26 cellular contexts compared by ENCODE assay signal in genomic region chr10:132209130-132209529, GRCh38. TPM values are rescaled to one million over a fixed set of nuclear protein-coding genes. Genes with fewer than 3 reads are reported as not detected.
DNase-seq lines count a peak whose midpoint lies in the region; ATAC-seq and TF ChIP-seq lines count a peak whose summit lies in the region.
"Had no signal": no experiment of that assay in that cellular context is flagged by ENCODE, and none has a peak within 500 bp of the region (broad histone marks: within the 10 kb centered on the region; RNA-seq: fewer than 3 reads in every experiment).

No MANE protein-coding gene starts in this region.

- no peak for ATAC-seq in activated naive CD4-positive, alpha-beta T cell treated with anti-CD3 and anti-CD28 coated beads, Interleukin-2, amount 50 U/mL, for 72 hours
- no peak for ATAC-seq in GM21786 (IDR thresholded peaks at IDR 0.05; ENCODE audit: unreplicated experiment)
- ATAC-seq: mucosa of descending colon had no signal

- no peak overlapping the region for H3K4me3 Mint-ChIP-seq in chondrocyte (ENCODE audit: unreplicated experiment)
- H3K4me3 Mint-ChIP-seq: neural progenitor cell, type B pancreatic cell had no signal

- peak overlapping the region in 10 of 11 experiments; percentile 36 to 96 (median 80); a peak in 19 of 22 replicates for H3K4me2 ChIP-seq in BLaER1 treated with 17β-estradiol and CSF1 and Interleukin-3, amounts not matched to agents 10 nM and 100 nM
- H3K4me2 ChIP-seq: neural progenitor cell, smooth muscle cell had no signal

- H3K4me3 ChIP-seq in BLaER1 treated with 17β-estradiol and CSF1 and Interleukin-3, amounts not matched to agents 10 nM and 100 nM: no peak overlapping the region
- H3K4me3 ChIP-seq in colonic mucosa: no peak overlapping the region
- H3K4me3 ChIP-seq: mucosa of descending colon, neural progenitor cell, prostate gland, smooth muscle cell had no signal

- peak overlapping the region in 1 of 11 experiments; percentile 32; a peak in 1 of 22 replicates for H3K27ac ChIP-seq in BLaER1 treated with 17β-estradiol and CSF1 and Interleukin-3, amounts not matched to agents 10 nM and 100 nM
- no peak overlapping the region for H3K27ac ChIP-seq in colonic mucosa
- H3K27ac ChIP-seq: HL-60, neural progenitor cell, prostate gland had no signal

- TF ChIP-seq CTCF in chondrocyte (IDR thresholded peaks at IDR 0.05): no peak
- TF ChIP-seq CTCF in colonic mucosa (IDR thresholded peaks at IDR 0.05): no peak

- H3K27me3 ChIP-seq in BLaER1 treated with 17β-estradiol and CSF1 and Interleukin-3, amounts not matched to agents 10 nM and 100 nM: peaks cover 0 to 21% (median 0%) of the 10 kb centered on the region in 11 experiments; a peak in 5 of 22 replicates
- H3K27me3 ChIP-seq in colonic mucosa: no peaks in the 10 kb centered on the region
- H3K27me3 ChIP-seq: BE2C, neural progenitor cell had no signal

- H3K4me1 Mint-ChIP-seq in chondrocyte (ENCODE audit: low read depth): peaks cover 9% of the 10 kb centered on the region
- H3K4me1 Mint-ChIP-seq: neural progenitor cell had no signal

- DNase-seq in M059J (ENCODE audit: low read depth): peak; percentile 59
- no peak for DNase-seq in chondrocyte (ENCODE audit: low spot score)
- DNase-seq in myocyte (ENCODE audit: low read depth): peak; percentile 53
- DNase-seq in colonic mucosa: no peak
- no peak for DNase-seq in activated naive CD4-positive, alpha-beta T cell treated with anti-CD3 and anti-CD28 coated beads, Interleukin-2, amount 50 U/mL, for 72 hours (ENCODE audit: low spot score in 2 of 2)
- DNase-seq in NOMO-1 treated with dmso at 0.1 percent for 144 hours (lab: John Stamatoyannopoulos, UW; ENCODE audit: unreplicated experiment): no peak
- DNase-seq: activated CD4-positive, alpha-beta T cell treated with anti-CD3 and anti-CD28 coated beads, Interleukin-2, amount 50 U/mL, for 48 hours; activated T-cell treated with anti-CD3 and anti-CD28 coated beads for 4 hours; amygdala; BE2C; cerebellar nuclear complex; effector CD4-positive, alpha-beta T cell; erythroblast; NCI-H1694; NCI-H748 treated with DMSO at 0.1 percent for 48 hours; OCI-M1; stimulated activated CD4-positive, alpha-beta T cell treated with anti-CD3 and anti-CD28 coated beads, Interleukin-2, amount 100 ng/mL, for 48 hours; T-helper 2 cell had no signal

- H3K9me3 Mint-ChIP-seq in chondrocyte (ENCODE audit: low read depth): peaks cover 6% of the 10 kb centered on the region
- peaks cover 6 to 7% of the 10 kb centered on the region in 2 donors for H3K9me3 Mint-ChIP-seq in activated naive CD4-positive, alpha-beta T cell treated with anti-CD3 and anti-CD28 coated beads, Interleukin-2, amount 50 U/mL, for 72 hours

- peaks cover 25 to 75% (median 57%) of the 10 kb centered on the region in 10 experiments for H3K4me1 ChIP-seq in BLaER1 treated with 17β-estradiol and CSF1 and Interleukin-3, amounts not matched to agents 10 nM and 100 nM
- H3K4me1 ChIP-seq in colonic mucosa: no peaks in the 10 kb centered on the region
- H3K4me1 ChIP-seq: BE2C, neural progenitor cell, prostate gland had no signal

- no peaks in the 10 kb centered on the region for H3K27me3 Mint-ChIP-seq in chondrocyte (ENCODE audit: low read depth)
- H3K27me3 Mint-ChIP-seq: type B pancreatic cell had no signal

- peaks cover 0 to 49% (median 26%) of the 10 kb centered on the region in 11 experiments; a peak in 15 of 22 replicates for H4K20me1 ChIP-seq in BLaER1 treated with 17β-estradiol and CSF1 and Interleukin-3, amounts not matched to agents 10 nM and 100 nM

- peaks cover 0 to 14% (median 0%) of the 10 kb centered on the region in 11 experiments; a peak in 5 of 22 replicates for H3K36me3 ChIP-seq in BLaER1 treated with 17β-estradiol and CSF1 and Interleukin-3, amounts not matched to agents 10 nM and 100 nM
- no peaks in the 10 kb centered on the region for H3K36me3 ChIP-seq in colonic mucosa
- H3K36me3 ChIP-seq: BE2C, neural progenitor cell, prostate gland had no signal

- H3K36me3 Mint-ChIP-seq in chondrocyte (ENCODE audit: low read depth): peaks cover 6% of the 10 kb centered on the region
- peaks cover 0 to 19% of the 10 kb centered on the region in 2 donors for H3K36me3 Mint-ChIP-seq in activated naive CD4-positive, alpha-beta T cell treated with anti-CD3 and anti-CD28 coated beads, Interleukin-2, amount 50 U/mL, for 72 hours

- intact Hi-C loops in colonic mucosa (cut with DNase I): no loop called here

- H3K27ac Mint-ChIP-seq in chondrocyte (ENCODE audit: unreplicated experiment): peak overlapping the region; percentile 49
- H3K27ac Mint-ChIP-seq in activated naive CD4-positive, alpha-beta T cell treated with anti-CD3 and anti-CD28 coated beads, Interleukin-2, amount 50 U/mL, for 72 hours: peak overlapping the region in 1 of 2 donors; percentile 50
- H3K27ac Mint-ChIP-seq: type B pancreatic cell had no signal

- peaks cover 15 to 19% (median 16%) of the 10 kb centered on the region in 11 experiments; a peak in 21 of 22 replicates for H3K9me3 ChIP-seq in BLaER1 treated with 17β-estradiol and CSF1 and Interleukin-3, amounts not matched to agents 10 nM and 100 nM (replicated peaks in 1 of 11)
- no peaks in the 10 kb centered on the region for H3K9me3 ChIP-seq in colonic mucosa
- H3K9me3 ChIP-seq: BE2C, mucosa of descending colon, prostate gland had no signal

- H3K9ac ChIP-seq in BLaER1 treated with 17β-estradiol and CSF1 and Interleukin-3, amounts not matched to agents 10 nM and 100 nM: peak overlapping the region in 3 of 11 experiments; percentile 7 to 60 (median 19); a peak in 2 of 22 replicates
- no peak overlapping the region for H3K9ac ChIP-seq in colonic mucosa (ENCODE audit: low read depth in 2 of 2, low read length in 2 of 2)
- H3K9ac ChIP-seq: neural progenitor cell had no signal

RNA-seq across cellular contexts. Expression of gene DPYSL4, which starts 22.4 kb away (rescaled TPM):
- 4.8 and 6.0 TPM in 2 replicates for total RNA-seq in M059J (2014; rRNA removed; shearing (Covaris generic))
- total RNA-seq in chondrocyte (19.9 to 37.6 TPM (median 35.2 TPM) in 3 replicates), myocyte (21.0 and 22.3 TPM in 2 replicates), colonic mucosa (under 1 TPM; 0.27 to 0.44 TPM)
- 27.9 TPM for polyA plus RNA-seq in myocyte (2012)
- 10 to 100 TPM in 1 of 2 donors, 1 to 10 TPM in 1; 2.8 to 65.2 TPM for total RNA-seq in activated naive CD4-positive, alpha-beta T cell treated with anti-CD3 and anti-CD28 coated beads, Interleukin-2, amount 50 U/mL, for 72 hours

Comparison
In these comparisons a context has a peak if more than half of its experiments do, and no peak if none do; other contexts are left out.
1. DNase-seq: peak in M059J (single experiment) and myocyte (single experiment); none in chondrocyte (single experiment), colonic mucosa (single experiment), activated naive CD4-positive, alpha-beta T cell treated with anti-CD3 and anti-CD28 coated beads, Interleukin-2, amount 50 U/mL, for 72 hours (0 of 2) and NOMO-1 treated with dmso at 0.1 percent for 144 hours (single experiment).